8 cellular contexts compared by ENCODE assay signal in genomic region chr7:149741629-149742028, GRCh38. TPM values are rescaled to one million over a fixed set of nuclear protein-coding genes. Genes with fewer than 3 reads are reported as not detected.
DNase-seq lines count a peak whose midpoint lies in the region; ATAC-seq and TF ChIP-seq lines count a peak whose summit lies in the region.

No MANE protein-coding gene starts in this region.

- H3K27ac ChIP-seq in body of pancreas (peak overlapping the region; percentile 28 to 54 (median 47)), muscle layer of colon (ENCODE audit: low read depth, low read length) (peak overlapping the region; percentile 1)

- DNase-seq in DMS79 treated with DMSO at 0.1 percent for 48 hours (lab: John Stamatoyannopoulos, UW) (peak; percentile 15), DMS79 (lab: John Stamatoyannopoulos, UW) (no peak), NCI-H1694 treated with DMSO at 0.1 percent for 48 hours (lab: John Stamatoyannopoulos, UW) (peak; percentile 68), body of pancreas (peak; percentile 44 to 68 (median 61)), NCI-H128 (lab: John Stamatoyannopoulos, UW; ENCODE audit: unreplicated experiment) (no peak), ureter (ENCODE audit: low spot score) (no peak), mesenteric fat pad (ENCODE audit: low spot score) (no peak)

- ATAC-seq in body of pancreas, result peak; percentile 63

- H3K9ac ChIP-seq in muscle layer of colon (ENCODE audit: low read length), result peak overlapping the region; percentile 13

- H3K4me1 ChIP-seq in body of pancreas (peaks cover 12% of the 10 kb centered on the region), muscle layer of colon (ENCODE audit: insufficient read depth, low read length) (peaks cover 6% of the 10 kb centered on the region)

- H3K4me3 ChIP-seq in body of pancreas (peak overlapping the region in 1 of 2 donors; percentile 24), muscle layer of colon (ENCODE audit: low read depth in 1 of 2, low read length in 2 of 2) (peak overlapping the region; percentile 49 to 63)

- H3K36me3 ChIP-seq in body of pancreas (replicated peaks in 1 of 2; ENCODE audit: insufficient read depth in 1 of 2, low read depth in 2 of 2) (no peaks in the 10 kb centered on the region), muscle layer of colon (ENCODE audit: insufficient read depth, low read length) (no peaks in the 10 kb centered on the region)

- no peaks in the 10 kb centered on the region for H3K27me3 ChIP-seq in body of pancreas
- no peaks in the 10 kb centered on the region for H3K27me3 ChIP-seq in muscle layer of colon (ENCODE audit: control insufficient read depth in 1 of 2, insufficient read depth in 2 of 2, low read length in 2 of 2)

- no peak for TF ChIP-seq POLR2A in body of pancreas (IDR thresholded peaks at IDR 0.05)

- TF ChIP-seq CTCF in body of pancreas (IDR thresholded peaks at IDR 0.05), result no peak

- H3K9me3 ChIP-seq in body of pancreas (no peaks in the 10 kb centered on the region), muscle layer of colon (ENCODE audit: low read length) (no peaks in the 10 kb centered on the region)

- 2 to 6% methylated on average over 4 to 13 of the region's 13 CpGs for WGBS in body of pancreas, 2 donors

- intact Hi-C loops in body of pancreas (cut with DNase I), result loop anchor here (10.0 kb wide), 1 partner anchor 77 kb away; no protein-coding TSS in a partner anchor

RNA-seq across cellular contexts. Expression of gene ZNF467, which starts 31.8 kb away (rescaled TPM):
- 10 to 100 TPM in 1 of 2 donors, 1 to 10 TPM in 1; 9.9 to 13.2 TPM for total RNA-seq in body of pancreas
- 9.7 TPM for total RNA-seq in ureter
- 11.5 TPM for total RNA-seq in mesenteric fat pad

Comparison
In these comparisons a context has a peak if more than half of its experiments do, and no peak if none do; other contexts are left out.
1. DNase-seq: peak in DMS79 treated with DMSO at 0.1 percent for 48 hours (single experiment), NCI-H1694 treated with DMSO at 0.1 percent for 48 hours (single experiment) and body of pancreas (4 of 4); none in DMS79 (single experiment), NCI-H128 (single experiment), ureter (single experiment) and mesenteric fat pad (single experiment).